ENCODE assay signal across 2 cellular contexts in the genomic region with DNA sequence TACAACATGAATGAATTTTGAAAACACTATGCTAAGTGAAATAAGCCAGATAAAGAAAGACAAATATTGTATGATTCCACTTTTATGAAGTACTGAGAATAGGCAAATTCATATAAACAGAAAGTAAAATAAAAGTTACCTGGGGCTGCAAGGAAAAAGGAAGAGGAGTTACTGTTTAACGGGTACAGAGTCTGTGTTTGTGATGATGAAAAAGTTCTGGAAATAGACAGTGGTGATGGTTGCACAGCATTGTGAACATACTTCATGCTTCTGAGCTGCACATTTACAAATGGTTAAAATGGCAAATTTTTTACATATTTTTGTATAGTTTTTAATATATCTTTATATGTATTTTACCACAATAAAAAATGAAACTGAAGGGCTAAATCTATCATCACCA.
TF ChIP-seq lines count a peak whose summit lies in the region.

No MANE protein-coding gene starts in this region.

TF ChIP-seq in HepG2, 621 proteins besides CTCF, POLR2A, EP300 and RAD21 (continued from another document and continues in another):
- no peak for TF ChIP-seq RERE (CRISPR knock-in tag; IDR thresholded peaks at IDR 0.05; ENCODE audit: low read depth)
- no peak for TF ChIP-seq HOXA7 (CRISPR knock-in tag; IDR thresholded peaks at IDR 0.05)
- TF ChIP-seq ZNF670 (CRISPR knock-in tag; IDR thresholded peaks at IDR 0.05; ENCODE audit: borderline replicate concordance), result 0 out of 2 replicates have a peak, but pooled peaks have one; percentile 25
- no peak for TF ChIP-seq ZNF343 (CRISPR knock-in tag; IDR thresholded peaks at IDR 0.05)
- TF ChIP-seq SNAPC5 (CRISPR knock-in tag; IDR thresholded peaks at IDR 0.05; ENCODE audit: borderline replicate concordance), result no peak
- TF ChIP-seq ZNF34 (CRISPR knock-in tag; IDR thresholded peaks at IDR 0.05; ENCODE audit: borderline replicate concordance), result no peak
- no peak for TF ChIP-seq NR3C1 (CRISPR knock-in tag; IDR thresholded peaks at IDR 0.05)
- no peak for TF ChIP-seq ZNF235 (CRISPR knock-in tag; IDR thresholded peaks at IDR 0.05; ENCODE audit: borderline replicate concordance)
- TF ChIP-seq ZNF652 (CRISPR knock-in tag; IDR thresholded peaks at IDR 0.05; ENCODE audit: borderline replicate concordance, low read depth), result 0 out of 2 replicates have a peak, but pooled peaks have one; percentile 41
- TF ChIP-seq, protein P1, sequence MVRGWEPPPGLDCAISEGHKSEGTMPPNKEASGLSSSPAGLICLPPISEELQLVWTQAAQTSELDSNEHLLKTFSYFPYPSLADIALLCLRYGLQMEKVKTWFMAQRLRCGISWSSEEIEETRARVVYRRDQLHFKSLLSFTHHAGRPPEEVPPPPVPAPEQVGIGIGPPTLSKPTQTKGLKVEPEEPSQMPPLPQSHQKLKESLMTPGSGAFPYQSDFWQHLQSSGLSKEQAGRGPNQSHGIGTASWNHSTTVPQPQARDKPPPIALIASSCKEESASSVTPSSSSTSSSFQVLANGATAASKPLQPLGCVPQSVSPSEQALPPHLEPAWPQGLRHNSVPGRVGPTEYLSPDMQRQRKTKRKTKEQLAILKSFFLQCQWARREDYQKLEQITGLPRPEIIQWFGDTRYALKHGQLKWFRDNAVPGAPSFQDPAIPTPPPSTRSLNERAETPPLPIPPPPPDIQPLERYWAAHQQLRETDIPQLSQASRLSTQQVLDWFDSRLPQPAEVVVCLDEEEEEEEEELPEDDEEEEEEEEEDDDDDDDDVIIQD (CRISPR knock-in tag; IDR thresholded peaks at IDR 0.05; ENCODE audit: low read depth), result 0 out of 2 replicates have a peak, but pooled peaks have one; percentile 46
- TF ChIP-seq AHR (CRISPR knock-in tag; IDR thresholded peaks at IDR 0.05), result no peak
- no peak for TF ChIP-seq MAX (IDR thresholded peaks at IDR 0.05)
- TF ChIP-seq, protein P2, sequence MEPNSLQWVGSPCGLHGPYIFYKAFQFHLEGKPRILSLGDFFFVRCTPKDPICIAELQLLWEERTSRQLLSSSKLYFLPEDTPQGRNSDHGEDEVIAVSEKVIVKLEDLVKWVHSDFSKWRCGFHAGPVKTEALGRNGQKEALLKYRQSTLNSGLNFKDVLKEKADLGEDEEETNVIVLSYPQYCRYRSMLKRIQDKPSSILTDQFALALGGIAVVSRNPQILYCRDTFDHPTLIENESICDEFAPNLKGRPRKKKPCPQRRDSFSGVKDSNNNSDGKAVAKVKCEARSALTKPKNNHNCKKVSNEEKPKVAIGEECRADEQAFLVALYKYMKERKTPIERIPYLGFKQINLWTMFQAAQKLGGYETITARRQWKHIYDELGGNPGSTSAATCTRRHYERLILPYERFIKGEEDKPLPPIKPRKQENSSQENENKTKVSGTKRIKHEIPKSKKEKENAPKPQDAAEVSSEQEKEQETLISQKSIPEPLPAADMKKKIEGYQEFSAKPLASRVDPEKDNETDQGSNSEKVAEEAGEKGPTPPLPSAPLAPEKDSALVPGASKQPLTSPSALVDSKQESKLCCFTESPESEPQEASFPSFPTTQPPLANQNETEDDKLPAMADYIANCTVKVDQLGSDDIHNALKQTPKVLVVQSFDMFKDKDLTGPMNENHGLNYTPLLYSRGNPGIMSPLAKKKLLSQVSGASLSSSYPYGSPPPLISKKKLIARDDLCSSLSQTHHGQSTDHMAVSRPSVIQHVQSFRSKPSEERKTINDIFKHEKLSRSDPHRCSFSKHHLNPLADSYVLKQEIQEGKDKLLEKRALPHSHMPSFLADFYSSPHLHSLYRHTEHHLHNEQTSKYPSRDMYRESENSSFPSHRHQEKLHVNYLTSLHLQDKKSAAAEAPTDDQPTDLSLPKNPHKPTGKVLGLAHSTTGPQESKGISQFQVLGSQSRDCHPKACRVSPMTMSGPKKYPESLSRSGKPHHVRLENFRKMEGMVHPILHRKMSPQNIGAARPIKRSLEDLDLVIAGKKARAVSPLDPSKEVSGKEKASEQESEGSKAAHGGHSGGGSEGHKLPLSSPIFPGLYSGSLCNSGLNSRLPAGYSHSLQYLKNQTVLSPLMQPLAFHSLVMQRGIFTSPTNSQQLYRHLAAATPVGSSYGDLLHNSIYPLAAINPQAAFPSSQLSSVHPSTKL (CRISPR knock-in tag; IDR thresholded peaks at IDR 0.05), result 0 out of 2 replicates have a peak, but pooled peaks have one; percentile 24
- no peak for TF ChIP-seq CENPT (CRISPR knock-in tag; IDR thresholded peaks at IDR 0.05; ENCODE audit: low read depth)

TF ChIP-seq in HEK293T, 16 proteins besides CTCF, POLR2A, EP300 and RAD21 (continued from another document):
- TF ChIP-seq SP1 (IDR thresholded peaks at IDR 0.05) (no peak), L3MBTL2 (conservative IDR thresholded peaks at IDR 0.05) (no peak), ELF4 (IDR thresholded peaks at IDR 0.05) (no peak)
